21 cellular contexts compared by ENCODE assay signal in the genomic region with DNA sequence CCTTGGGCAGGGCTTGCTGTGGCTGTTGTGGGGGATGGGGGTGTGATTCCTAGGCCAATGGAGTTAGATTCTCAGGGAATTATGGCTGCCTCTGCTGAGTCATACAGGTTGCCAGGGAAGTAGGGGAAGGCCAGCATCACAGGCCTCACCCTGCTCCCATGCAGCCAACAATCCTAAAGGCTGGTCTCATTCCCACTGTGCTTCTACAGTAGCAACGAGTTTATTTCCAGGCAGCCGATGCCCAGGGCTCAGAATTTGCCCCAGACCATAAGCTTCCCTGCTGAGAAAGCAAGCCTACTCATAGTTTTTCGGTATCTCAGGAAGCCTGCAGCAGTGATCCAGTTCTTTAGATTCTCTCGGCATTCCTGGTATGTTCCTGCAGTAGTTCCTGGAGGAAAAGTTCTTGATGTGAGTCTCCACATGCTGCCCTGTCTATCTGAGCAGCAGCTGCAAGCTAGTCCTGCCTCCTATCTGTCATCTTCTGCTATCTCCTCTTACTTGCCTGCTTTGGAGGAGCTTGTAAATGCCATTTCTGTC. TPM values are rescaled to one million over a fixed set of nuclear protein-coding genes. Genes with fewer than 3 reads are reported as not detected.
A peak's percentile ranks its signal among the peaks of the same experiment; 100 is the strongest.
DNase-seq lines count a peak whose midpoint lies in the region; ATAC-seq, FAIRE-seq and TF ChIP-seq lines count a peak whose summit lies in the region.
"Had no signal": no experiment of that assay in that cellular context is flagged by ENCODE, and none has a peak within 500 bp of the region (broad histone marks: within the 10 kb centered on the region; RNA-seq: fewer than 3 reads in every experiment).

No MANE protein-coding gene starts in this region.

- POLR2A ChIA-PET in HepG2 (lab: Yijun Ruan, JAX), result interaction anchor here (1.1 to 13.5 kb wide), 3 partner anchors 13 to 60 kb away, joined by 3 to 263 read pairs (median 5); a partner anchor contains a TSS

- H3K36me3 ChIP-seq in HepG2 (replicated peaks in 1 of 2; ENCODE audit: control insufficient read depth in 1 of 2, insufficient read depth in 2 of 2, low read length in 2 of 2), result no peaks in the 10 kb centered on the region
- H3K36me3 ChIP-seq in transverse colon, result no peaks in the 10 kb centered on the region
- H3K36me3 ChIP-seq: BLaER1, spleen, WERI-Rb-1 had no signal

- no peak for TF ChIP-seq RAD21 in HepG2 (CRISPR knock-in tag; IDR thresholded peaks at IDR 0.05)

- WGBS in HepG2 (ENCODE audit: low lambda C conversion rate), result no CpG with 5 or more reads among the region's 4 CpGs
- WGBS in transverse colon (ENCODE audit: low coverage in 1 of 2), 2 donors, result 76 to 83% methylated on average over 4 of the region's 4 CpGs

- TF ChIP-seq POLR2A in HepG2 (IDR thresholded peaks at IDR 0.05; ENCODE audit: insufficient read depth in 1 of 2, low read depth in 2 of 2, low read length in 2 of 2) (no peak), transverse colon (IDR thresholded peaks at IDR 0.05) (no peak)

- H3K9me3 ChIP-seq in HepG2 (ENCODE audit: low read length), result no peaks in the 10 kb centered on the region
- peaks cover 0 to 8% of the 10 kb centered on the region in 2 donors for H3K9me3 ChIP-seq in transverse colon
- H3K9me3 ChIP-seq: testis had no signal

- H3K4me1 ChIP-seq in HepG2 (ENCODE audit: insufficient read depth, low read length) (peaks cover 66% of the 10 kb centered on the region), transverse colon (peaks cover 5 to 17% (median 12%) of the 10 kb centered on the region in 4 donors)
- H3K4me1 ChIP-seq: BLaER1, testis had no signal

- CTCF ChIA-PET in HepG2 (lab: Yijun Ruan, JAX; ENCODE audit: low intra/inter-chr PET ratio, low total read pairs), result no interaction called here

- no peaks in the 10 kb centered on the region for H4K20me1 ChIP-seq in HepG2 (ENCODE audit: insufficient read depth, low read length)
- H4K20me1 ChIP-seq: BLaER1 had no signal

- TF ChIP-seq EP300 in HepG2 (IDR thresholded peaks at IDR 0.05; ENCODE audit: low read depth in 2 of 2, low read length in 2 of 2), result no peak
- TF ChIP-seq EP300 in HepG2 (CRISPR knock-in tag; IDR thresholded peaks at IDR 0.05; ENCODE audit: borderline replicate concordance), result no peak
- TF ChIP-seq EP300 in transverse colon (IDR thresholded peaks at IDR 0.05; ENCODE audit: low read depth), result no peak

- H3K9ac ChIP-seq in HepG2 (ENCODE audit: insufficient read depth, low read depth, low read length), result no peak overlapping the region
- H3K9ac ChIP-seq: BLaER1 had no signal

- H2AFZ ChIP-seq in HepG2 (ENCODE audit: low read length), result no peak overlapping the region

- H3K27ac ChIP-seq in dorsolateral prefrontal cortex (peak overlapping the region in 29 of 59 donors; percentile 2 to 72 (median 39)), HepG2 (ENCODE audit: extremely low read length, insufficient read depth, low read length) (peak overlapping the region; percentile 28), transverse colon (no peak overlapping the region)
- H3K27ac ChIP-seq: 22Rv1, BLaER1, spleen, testis, WERI-Rb-1 had no signal

- H3K4me3 ChIP-seq in dorsolateral prefrontal cortex (no peak overlapping the region), HepG2 (replicated peaks in 1 of 3; ENCODE audit: insufficient read depth in 1 of 3, low read depth in 2 of 3, low read length in 3 of 3) (no peak overlapping the region), transverse colon (no peak overlapping the region)
- H3K4me3 ChIP-seq: BLaER1, spleen, testis had no signal

- in situ Hi-C loops in HepG2 (cut with HindIII; ENCODE audit: extremely low pct_ligation_motif_present, low pct_unique_long_range_greater_than_20kb) (no loop called here), transverse colon (cut with MboI; ENCODE audit: low pct_ligation_motif_present in 1 of 4, low pct_unique_long_range_greater_than_20kb in 1 of 4, low sequenced_read_pairs in 3 of 4) (no loop called here)

- no TSS peak for BruUV-seq in HepG2 (replicated peaks; lab: Mats Ljungman, UMichigan)

- H3K4me2 ChIP-seq in HepG2 (ENCODE audit: low read depth, low read length), result peak overlapping the region; percentile 21
- H3K4me2 ChIP-seq: BLaER1 had no signal

- intact Hi-C loops in dorsolateral prefrontal cortex (cut with DNase I) (no loop called here), HepG2 (cut with micrococcal nuclease; ENCODE audit: unreplicated experiment) (no loop called here), transverse colon (cut with DNase I; ENCODE audit: low total_unique reads) (no loop called here)

- FAIRE-seq in HepG2 (lab: Jason Lieb, UNC), result no peak
- FAIRE-seq: G401.6 had no signal

- peaks cover 54% of the 10 kb centered on the region for H3K79me2 ChIP-seq in HepG2 (ENCODE audit: insufficient read depth, low read length)

- H3K27me3 ChIP-seq in dorsolateral prefrontal cortex, result no peaks in the 10 kb centered on the region
- no peaks in the 10 kb centered on the region for H3K27me3 ChIP-seq in HepG2 (ENCODE audit: control insufficient read depth in 1 of 2, insufficient read depth in 2 of 2, low read length in 2 of 2)
- no peaks in the 10 kb centered on the region for H3K27me3 ChIP-seq in transverse colon
- H3K27me3 ChIP-seq: BLaER1, spleen, testis had no signal

- ATAC-seq in HepG2, result peak; percentile 8; the same call in 2 of the 3 replicates
- ATAC-seq: Right ventricle myocardium inferior had no signal

- TF ChIP-seq CTCF in dorsolateral prefrontal cortex (IDR thresholded peaks at IDR 0.05 in 54 of 56, conservative IDR thresholded peaks at IDR 0.05 in 2 of 56; ENCODE audit: low read depth in 1 of 56, partially characterized antibody in 56 of 56), result peak in 41 of 56 donors; percentile 7 to 67 (median 36)
- peak; percentile 37; the same call in 1 of the 2 replicates for TF ChIP-seq CTCF in HepG2 (CRISPR knock-in tag; IDR thresholded peaks at IDR 0.05)
- no peak for TF ChIP-seq CTCF in transverse colon (IDR thresholded peaks at IDR 0.05)

- DNase-seq in DMS53 (lab: John Stamatoyannopoulos, UW), result peak; percentile 17
- no peak for DNase-seq in DMS53 treated with DMSO at 0.1 percent for 48 hours (lab: John Stamatoyannopoulos, UW; ENCODE audit: unreplicated experiment)
- DNase-seq in dorsolateral prefrontal cortex, result no peak
- DNase-seq in HepG2 (ENCODE audit: low spot score), result no peak
- DNase-seq in transverse colon, result peak; percentile 40
- DNase-seq in HK-2 (ENCODE audit: unreplicated experiment), result no peak
- DNase-seq in HPDE6-E6E7 (ENCODE audit: extremely low spot score), result no peak
- DNase-seq in GM19240 (ENCODE audit: insufficient read length, low spot score), result no peak
- DNase-seq: activated CD4-positive, alpha-beta T cell treated with anti-CD3 and anti-CD28 coated beads, Interleukin-2, amount 50 U/mL, for 48 hours; activated T-cell treated with anti-CD3 and anti-CD28 coated beads, Interleukin-2, amount 50 U/mL, for 1 hour; Calu3; MM.1S; NCI-H1694; spleen; testis; WERI-Rb-1 had no signal

RNA-seq across cellular contexts. Expression of a gene that starts 59.3 kb away (rescaled TPM):
- 100 to 1,000 TPM in 115 of 120 experiments, 10 to 100 TPM in 5; 61.5 to 884 (median 225) TPM for total RNA-seq in dorsolateral prefrontal cortex
- total RNA-seq in HepG2 (2016; rRNA removed; fragmentation: Illumina TruSeq; extraction: Trizol), result 1,596 and 1,895 TPM in 2 replicates
- 296 and 300 TPM in 2 replicates for total RNA-seq in HepG2 (2016; cell fraction: cytosol; rRNA removed; fragmentation: Illumina TruSeq; extraction: Trizol; ENCODE audit: low read depth)
- 1,577 and 1,852 TPM in 2 replicates for total RNA-seq in HepG2 (2016; cell fraction: insoluble cytoplasmic fraction; rRNA removed; fragmentation: Illumina TruSeq; extraction: Trizol)
- total RNA-seq in HepG2 (2016; cell fraction: membrane; rRNA removed; fragmentation: Illumina TruSeq; extraction: Trizol), result 957 and 1,066 TPM in 2 replicates
- 1,184 and 1,437 TPM in 2 replicates for total RNA-seq in HepG2 (2016; cell fraction: nucleus; rRNA removed; fragmentation: Illumina TruSeq; extraction: Trizol)
- 1,422 and 2,083 TPM in 2 replicates for polyA plus RNA-seq in HepG2 (2011; rRNA removed)
- 1,126 and 1,365 TPM in 2 replicates for polyA plus RNA-seq in HepG2 (2011; cell fraction: cytosol; rRNA removed)
- 348 and 391 TPM in 2 replicates for polyA plus RNA-seq in HepG2 (2011; cell fraction: nucleus; rRNA removed)
- 1,145 and 1,833 TPM in 2 replicates for polyA plus RNA-seq in HepG2 (2012)
- 164 and 181 TPM in 2 replicates for polyA plus RNA-seq in HepG2 (2016; cell fraction: cytosol; fragmentation: Illumina TruSeq; extraction: Trizol; ENCODE audit: low read depth)
- polyA plus RNA-seq in HepG2 (2016; cell fraction: insoluble cytoplasmic fraction; fragmentation: Illumina TruSeq; extraction: Trizol; ENCODE audit: low read depth), result 1,195 and 1,209 TPM in 2 replicates
- polyA plus RNA-seq in HepG2 (2016; cell fraction: membrane; fragmentation: Illumina TruSeq; extraction: Trizol; ENCODE audit: low read depth), result 458 and 520 TPM in 2 replicates
- polyA plus RNA-seq in HepG2 (2016; cell fraction: nucleus; fragmentation: Illumina TruSeq; extraction: Trizol; ENCODE audit: insufficient read depth, low read depth), result 1,480 and 1,518 TPM in 2 replicates
- polyA minus RNA-seq in HepG2 (2011; rRNA and poly(A)+ RNA removed; ENCODE audit: low replicate concordance), result 1.0 and 783 TPM in 2 replicates
- 1,217 and 1,367 TPM in 2 replicates for polyA minus RNA-seq in HepG2 (2011; cell fraction: cytosol; rRNA and poly(A)+ RNA removed)
- polyA minus RNA-seq in HepG2 (2011; cell fraction: nucleus; rRNA and poly(A)+ RNA removed), result 527 and 880 TPM in 2 replicates
- total RNA-seq in transverse colon, result 1,000 to 10,000 TPM in 1 of 4 donors, 100 to 1,000 TPM in 3; 129 to 1,504 (median 872) TPM
- total RNA-seq: T-helper 1 cell treated with Interleukin-12 subunit alpha and Interleukin-12 subunit beta and Interleukin-4 antibody, amounts not matched to agents 30 ng/mL and 1 ng/mL, for 36 hours had no signal

Comparison
In these comparisons a context has a peak if more than half of its experiments do, and no peak if none do; other contexts are left out.
1. DNase-seq: peak in DMS53 (single experiment) and transverse colon (single experiment); none in DMS53 treated with DMSO at 0.1 percent for 48 hours (single experiment), dorsolateral prefrontal cortex (0 of 10), HepG2 (single experiment), HK-2 (single experiment), HPDE6-E6E7 (single experiment) and GM19240 (single experiment).
2. CTCF ChIP-seq: peak in dorsolateral prefrontal cortex (41 of 56) and HepG2 (single experiment); none in transverse colon (0 of 5).